In the genomic region with DNA sequence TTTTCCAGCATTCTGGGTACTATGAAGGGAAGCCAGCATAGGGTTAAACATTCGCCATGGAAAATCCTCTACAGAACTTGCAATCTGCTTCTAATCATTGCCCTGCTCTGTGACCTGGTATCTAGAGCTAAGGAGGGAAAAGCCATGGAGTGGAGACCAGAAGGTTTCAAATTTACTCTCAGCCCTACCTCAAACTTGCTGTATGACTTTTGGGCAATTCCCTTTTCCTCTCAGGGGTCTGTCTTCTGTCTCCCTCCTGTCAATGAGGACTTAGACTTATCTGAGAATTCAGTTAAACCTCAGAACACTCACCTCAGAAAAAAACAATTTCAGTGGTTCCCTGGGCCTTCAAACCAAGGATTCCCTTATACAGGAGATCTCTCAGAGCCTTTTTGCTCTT, we compare ENCODE assay signal across 9 cellular contexts. TPM values are rescaled to one million over a fixed set of nuclear protein-coding genes. Genes with fewer than 3 reads are reported as not detected.
A peak's percentile ranks its signal among the peaks of the same experiment; 100 is the strongest.
DNase-seq lines count a peak whose midpoint lies in the region; ATAC-seq, FAIRE-seq and TF ChIP-seq lines count a peak whose summit lies in the region.
"Had no signal": no experiment of that assay in that cellular context is flagged by ENCODE, and none has a peak within 500 bp of the region (broad histone marks: within the 10 kb centered on the region; RNA-seq: fewer than 3 reads in every experiment).

No MANE protein-coding gene starts in this region.

- ATAC-seq in HG02588 (IDR thresholded peaks at IDR 0.05; ENCODE audit: unreplicated experiment) (peak; percentile 28), pancreas (no peak), lower lobe of right lung (no peak)

- peaks cover 11% of the 10 kb centered on the region for H3K79me2 ChIP-seq in keratinocyte (ENCODE audit: control insufficient read depth, insufficient read depth, low read length)

- H3K27ac ChIP-seq in BLaER1: no peak overlapping the region
- H3K27ac ChIP-seq in WERI-Rb-1: peak overlapping the region; percentile 72
- H3K27ac ChIP-seq in keratinocyte (ENCODE audit: control insufficient read depth, insufficient read depth, low read length): no peak overlapping the region
- peak overlapping the region in 1 of 4 donors; percentile 90 for H3K27ac ChIP-seq in pancreas
- H3K27ac ChIP-seq in lower lobe of right lung: no peak overlapping the region

- H3K9me3 ChIP-seq in BLaER1: no peaks in the 10 kb centered on the region
- H3K9me3 ChIP-seq in WERI-Rb-1 (ENCODE audit: severe bottlenecking): no peaks in the 10 kb centered on the region
- no peaks in the 10 kb centered on the region for H3K9me3 ChIP-seq in keratinocyte (ENCODE audit: control insufficient read depth, low read depth, low read length)
- no peaks in the 10 kb centered on the region for H3K9me3 ChIP-seq in pancreas
- H3K9me3 ChIP-seq in lower lobe of right lung: no peaks in the 10 kb centered on the region
- H3K9me3 ChIP-seq: upper lobe of left lung had no signal

- H3K9ac ChIP-seq in BLaER1 (no peak overlapping the region), keratinocyte (ENCODE audit: control insufficient read depth, extremely low read depth, insufficient read depth, low read length) (no peak overlapping the region)

- no peak overlapping the region for H2AFZ ChIP-seq in keratinocyte (ENCODE audit: control insufficient read depth, low read length)

- 22 to 41% methylated on average over 1 of the region's 1 CpG for WGBS in pancreas, 2 donors

- dilution Hi-C loops in keratinocyte (cut with MboI; ENCODE audit: extremely low pct_ligation_motif_present, low sequenced_read_pairs): no loop called here

- FAIRE-seq in keratinocyte (lab: Jason Lieb, UNC) (no peak), pancreas (lab: Jason Lieb, UNC) (no peak)

- H3K4me3 ChIP-seq in BLaER1 (no peak overlapping the region; the same call in 1 of the 2 replicates), WERI-Rb-1 (ENCODE audit: low read depth, low read length) (peak overlapping the region; percentile 33), keratinocyte (ENCODE audit: control insufficient read depth in 2 of 3, extremely low read depth in 1 of 3, insufficient read depth in 2 of 3, low read depth in 1 of 3, low read length in 3 of 3) (no peak overlapping the region), pancreas (no peak overlapping the region), lower lobe of right lung (no peak overlapping the region)

- DNase-seq in WERI-Rb-1: no peak
- DNase-seq in keratinocyte (ENCODE audit: low read depth, low spot score): no peak
- no peak for DNase-seq in anterior cingulate cortex (lab: John Stamatoyannopoulos, UW)
- DNase-seq in ureter (ENCODE audit: low spot score): no peak
- DNase-seq in pancreas: no peak
- DNase-seq in lower lobe of right lung: no peak
- DNase-seq: upper lobe of left lung had no signal

- peaks cover 46% of the 10 kb centered on the region for H3K4me1 ChIP-seq in BLaER1
- H3K4me1 ChIP-seq in keratinocyte (ENCODE audit: control insufficient read depth, extremely low read depth, insufficient read depth, low read length): peaks cover 11% of the 10 kb centered on the region
- peaks cover 0 to 5% (median 0%) of the 10 kb centered on the region in 3 donors for H3K4me1 ChIP-seq in pancreas
- no peaks in the 10 kb centered on the region for H3K4me1 ChIP-seq in lower lobe of right lung

- H3K4me2 ChIP-seq in BLaER1 (peak overlapping the region; percentile 59), keratinocyte (ENCODE audit: control insufficient read depth, extremely low read depth, insufficient read depth, low read depth, low read length) (peak overlapping the region; percentile 50)

- H3K36me3 ChIP-seq in BLaER1 (no peaks in the 10 kb centered on the region), WERI-Rb-1 (no peaks in the 10 kb centered on the region), keratinocyte (ENCODE audit: control insufficient read depth in 2 of 2, extremely low read depth in 1 of 2, insufficient read depth in 2 of 2, low read length in 2 of 2) (no peaks in the 10 kb centered on the region), pancreas (no peaks in the 10 kb centered on the region), lower lobe of right lung (no peaks in the 10 kb centered on the region)
- H3K36me3 ChIP-seq: upper lobe of left lung had no signal

- intact Hi-C loops in pancreas (cut with DNase I): no loop called here
- intact Hi-C loops in lower lobe of right lung (cut with DNase I): no loop called here

- H3K9me1 ChIP-seq in keratinocyte (ENCODE audit: control insufficient read depth, extremely low read depth, insufficient read depth, low read length): no peaks in the 10 kb centered on the region

- no peak for TF ChIP-seq CTCF in WERI-Rb-1 (IDR thresholded peaks at IDR 0.05; ENCODE audit: low read depth, low read length)
- TF ChIP-seq CTCF in keratinocyte (optimal IDR thresholded peaks at IDR 0.05 in 1 of 3, IDR thresholded peaks at IDR 0.05 in 1 of 3, conservative IDR thresholded peaks at IDR 0.05 in 1 of 3; ENCODE audit: extremely low read depth in 1 of 3, insufficient read depth in 2 of 3, low read length in 3 of 3): no peak
- TF ChIP-seq CTCF in pancreas (IDR thresholded peaks at IDR 0.05): no peak
- no peak for TF ChIP-seq CTCF in lower lobe of right lung (IDR thresholded peaks at IDR 0.05)

- H4K20me1 ChIP-seq in BLaER1 (0 out of 2 replicates have a peak, but pooled peaks cover 6% of the 10 kb centered on the region), keratinocyte (ENCODE audit: control insufficient read depth, extremely low read depth, insufficient read depth, low read length) (no peaks in the 10 kb centered on the region)

- H3K27me3 ChIP-seq in BLaER1 (peaks cover 8% of the 10 kb centered on the region), WERI-Rb-1 (ENCODE audit: insufficient read depth, low read depth, severe bottlenecking) (no peaks in the 10 kb centered on the region), keratinocyte (ENCODE audit: control insufficient read depth, extremely low read depth, insufficient read depth, low read length) (no peaks in the 10 kb centered on the region), pancreas (no peaks in the 10 kb centered on the region), lower lobe of right lung (ENCODE audit: low read depth) (no peaks in the 10 kb centered on the region)
- H3K27me3 ChIP-seq: upper lobe of left lung had no signal

RNA-seq across cellular contexts. Expression of gene ARHGEF9, which starts 29.1 kb away (rescaled TPM):
- polyA plus RNA-seq in keratinocyte (13.8 to 21.2 TPM (median 16.0 TPM) in 3 replicates), pancreas (10 to 100 TPM; 10.8 to 18.3 TPM)
- 20.0 TPM for polyA plus RNA-seq in keratinocyte (2011; ENCODE audit: low read depth)
- 13.2 and 13.7 TPM in 2 replicates for polyA plus RNA-seq in keratinocyte (2011; cell fraction: cytosol; rRNA removed)
- polyA plus RNA-seq in keratinocyte (2011; cell fraction: nucleus; rRNA removed): 43.0 and 45.8 TPM in 2 replicates
- 12.0 and 13.1 TPM in 2 replicates for polyA plus RNA-seq in keratinocyte (2012; ENCODE audit: low replicate concordance)
- polyA minus RNA-seq in keratinocyte: 18.2 to 29.6 TPM (median 24.9 TPM) in 3 replicates
- polyA minus RNA-seq in keratinocyte (2011; cell fraction: cytosol; rRNA and poly(A)+ RNA removed): 15.9 TPM
- 14.7 and 29.5 TPM in 2 replicates for polyA minus RNA-seq in keratinocyte (2011; cell fraction: nucleus; rRNA and poly(A)+ RNA removed)
- total RNA-seq in ureter (35.9 TPM), pancreas (10 to 100 TPM in 2 of 6 donors, 1 to 10 TPM in 4; 5.8 to 10.8 (median 8.2) TPM), lower lobe of right lung (20.8 TPM)
